Comparison of ENCODE assay signal across 16 cellular contexts in genomic region chr11:70535191-70535971, GRCh38.
"Had no signal": no experiment of that assay in that cellular context is flagged by ENCODE, and none has a peak within 500 bp of the region (broad histone marks: within the 10 kb centered on the region; RNA-seq: fewer than 3 reads in every experiment).

No MANE protein-coding gene starts in this region.

- H3K27ac Mint-ChIP-seq: activated T-helper 17 cell treated with anti-CD3 and anti-CD28 coated beads, Interleukin-2, amount 50 U/mL, for 72 hours; naive thymus-derived CD8-positive, alpha-beta T cell had no signal

- H3K4me3 ChIP-seq: gastrocnemius medialis, heart left ventricle, testis, upper lobe of left lung had no signal

- H3K4me3 Mint-ChIP-seq: activated T-helper 17 cell treated with anti-CD3 and anti-CD28 coated beads, Interleukin-2, amount 50 U/mL, for 72 hours had no signal

- H3K9me3 ChIP-seq: gastrocnemius medialis, heart left ventricle, testis, upper lobe of left lung had no signal

- H3K27me3 ChIP-seq: brain microvascular endothelial cell, gastrocnemius medialis, heart left ventricle, testis, upper lobe of left lung had no signal

- H3K36me3 ChIP-seq: brain microvascular endothelial cell, gastrocnemius medialis, heart left ventricle, upper lobe of left lung, WERI-Rb-1 had no signal

- DNase-seq: activated CD4-positive, alpha-beta T cell treated with anti-CD3 and anti-CD28 coated beads for 1 hour; activated naive CD4-positive, alpha-beta T cell; activated T-cell treated with anti-CD3 and anti-CD28 coated beads, Interleukin-2, amount 50 U/mL, for 1 hour; brain microvascular endothelial cell; cortex of kidney; gastrocnemius medialis; mesendoderm; nucleus accumbens; stimulated activated CD4-positive, alpha-beta T cell treated with anti-CD3 and anti-CD28 coated beads, Interleukin-2, amount 100 ng/mL, for 48 hours; SW 1271; testis; WERI-Rb-1 had no signal

- ATAC-seq: activated T-helper 17 cell treated with anti-CD3 and anti-CD28 coated beads, Interleukin-2, amount 50 U/mL, for 72 hours; gastrocnemius medialis; naive thymus-derived CD8-positive, alpha-beta T cell had no signal

- H3K4me1 ChIP-seq: gastrocnemius medialis, heart left ventricle, testis, upper lobe of left lung had no signal

- H3K36me3 Mint-ChIP-seq: naive thymus-derived CD8-positive, alpha-beta T cell had no signal

- H3K4me1 Mint-ChIP-seq: naive thymus-derived CD8-positive, alpha-beta T cell had no signal

- H3K27ac ChIP-seq: brain microvascular endothelial cell, gastrocnemius medialis, heart left ventricle, testis, upper lobe of left lung, WERI-Rb-1 had no signal
